3 cellular contexts compared by ENCODE assay signal in the genomic region with DNA sequence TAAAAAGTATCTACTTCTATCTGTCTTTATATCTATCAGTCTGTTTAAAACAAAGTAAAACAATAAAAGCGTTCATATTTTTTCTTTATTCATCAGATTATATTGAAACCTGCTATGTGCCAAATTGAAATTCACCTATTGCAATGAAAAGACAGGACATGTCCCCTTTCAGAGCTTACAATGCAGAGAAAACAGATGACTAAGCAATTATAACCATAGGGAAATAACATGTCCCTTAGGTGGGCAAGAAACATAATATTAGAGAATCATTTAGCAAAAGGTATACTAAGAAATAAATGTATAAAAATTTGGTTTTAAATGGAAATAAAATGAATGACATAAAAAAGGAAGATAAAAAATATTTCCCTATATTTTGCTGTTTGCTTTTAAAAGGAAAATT.
TF ChIP-seq lines count a peak whose summit lies in the region.

No MANE protein-coding gene starts in this region.

TF ChIP-seq in A549, 52 proteins besides CTCF, POLR2A, EP300 and RAD21:
- peak; percentile 85 for TF ChIP-seq MAFK (IDR thresholded peaks at IDR 0.05; ENCODE audit: partially characterized antibody)
- no peak for TF ChIP-seq EHF (CRISPR knock-in tag; IDR thresholded peaks at IDR 0.05)
- TF ChIP-seq JUNB (IDR thresholded peaks at IDR 0.05): no peak
- no peak for TF ChIP-seq MAZ (IDR thresholded peaks at IDR 0.05; ENCODE audit: borderline replicate concordance, low read depth, low read length)
- TF ChIP-seq RNF2 (IDR thresholded peaks at IDR 0.05; ENCODE audit: borderline replicate concordance, low read depth): no peak
- no peak for TF ChIP-seq FOSL2 (IDR thresholded peaks at IDR 0.05)
- TF ChIP-seq FOSL2 (CRISPR knock-in tag; IDR thresholded peaks at IDR 0.05): no peak
- TF ChIP-seq NFE2L2 (conservative IDR thresholded peaks at IDR 0.05; ENCODE audit: low read length): no peak

TF ChIP-seq in IMR-90, 13 proteins besides CTCF, POLR2A, EP300 and RAD21:
- TF ChIP-seq MAZ (IDR thresholded peaks at IDR 0.05; ENCODE audit: borderline replicate concordance, low read depth, low read length): no peak
- TF ChIP-seq MAFK (IDR thresholded peaks at IDR 0.05; ENCODE audit: low read depth, low read length): peak; percentile 78
TF ChIP-seq in IMR-90: peak in this region for 1.

TF ChIP-seq in H1, 55 proteins besides CTCF, POLR2A, EP300 and RAD21:
- TF ChIP-seq KDM4A (IDR thresholded peaks at IDR 0.05; ENCODE audit: low read depth, low read length, severe bottlenecking): no peak
- TF ChIP-seq EGR1 (IDR thresholded peaks at IDR 0.05; ENCODE audit: borderline replicate concordance, low read depth, low read length): no peak
- no peak for TF ChIP-seq GABPA (IDR thresholded peaks at IDR 0.05; ENCODE audit: borderline replicate concordance, insufficient read depth, low read length)
- TF ChIP-seq SRF (IDR thresholded peaks at IDR 0.05; ENCODE audit: low read depth, low read length): no peak
- TF ChIP-seq MAFK (IDR thresholded peaks at IDR 0.05; ENCODE audit: low read depth, low read length): peak; percentile 30; the same call in 1 of the 2 replicates
- TF ChIP-seq FOSL1 (IDR thresholded peaks at IDR 0.05; ENCODE audit: insufficient read depth, low read depth, low read length): no peak
- no peak for TF ChIP-seq HDAC2 (IDR thresholded peaks at IDR 0.05; ENCODE audit: borderline replicate concordance in 1 of 2, low read depth in 2 of 2, low read length in 2 of 2)
- no peak for TF ChIP-seq BACH1 (IDR thresholded peaks at IDR 0.05; ENCODE audit: low read length)
- TF ChIP-seq HDAC6 (IDR thresholded peaks at IDR 0.05; ENCODE audit: low read depth, low read length): no peak
